In genomic region chr18:75049455-75049789, GRCh38 we compare ENCODE assay signal across 25 cellular contexts.
"Had no signal": no experiment of that assay in that cellular context is flagged by ENCODE, and none has a peak within 500 bp of the region (broad histone marks: within the 10 kb centered on the region; RNA-seq: fewer than 3 reads in every experiment).

No MANE protein-coding gene starts in this region.

- DNase-seq: activated B cell treated with CpG ODN at 0.5 μM for 24 hours; activated CD4-positive, alpha-beta T cell treated with anti-CD3 and anti-CD28 coated beads for 48 hours; activated CD4-positive, alpha-beta T cell treated with anti-CD3 and anti-CD28 coated beads, Interleukin-2, amount 50 U/mL, for 1 hour; activated CD4-positive, alpha-beta T cell treated with anti-CD3 and anti-CD28 coated beads, Interleukin-2, amount 50 U/mL, for 48 hours; activated CD8-positive, alpha-beta memory T cell treated with anti-CD3 and anti-CD28 coated beads for 24 hours; activated CD8-positive, alpha-beta T cell treated with anti-CD3 and anti-CD28 coated beads for 36 hours; activated effector memory CD4-positive, alpha-beta T cell treated with Interleukin-2 at 50 U/mL for 16 hours; activated gamma-delta T cell treated with Interleukin-2 at 50 U/mL for 16 hours; activated naive CD4-positive, alpha-beta T cell treated with anti-CD3 and anti-CD28 coated beads, Interleukin-2, amount 50 U/mL, for 16 hours; activated naive CD4-positive, alpha-beta T cell treated with Interleukin-2 at 50 U/mL for 16 hours; activated T-cell treated with anti-CD3 and anti-CD28 coated beads, Interleukin-2, amount 50 U/mL, for 4 hours; amniotic stem cell; anterior cingulate cortex; brain microvascular endothelial cell; dorsolateral prefrontal cortex; effector memory CD4-positive, alpha-beta T cell; foreskin fibroblast; head of caudate nucleus; T1000; WERI-Rb-1 had no signal

- FAIRE-seq: astrocyte, bronchial epithelial cell had no signal

- ATAC-seq: activated CD4-positive, CD25-positive, alpha-beta regulatory T cell treated with anti-CD3 and anti-CD28 coated beads, Interleukin-2, amount 50 U/mL, for 24 hours; activated CD8-positive, alpha-beta T cell treated with anti-CD3 and anti-CD28 coated beads for 36 hours; activated T-cell treated with anti-CD3 and anti-CD28 coated beads, Interleukin-2, amount 50 U/mL, for 4 hours; activated T-helper 17 cell treated with anti-CD3 and anti-CD28 coated beads, Interleukin-2, amount 50 U/mL, for 72 hours; esophagus mucosa had no signal
